1 cellular context compared by ENCODE assay signal in the genomic region with DNA sequence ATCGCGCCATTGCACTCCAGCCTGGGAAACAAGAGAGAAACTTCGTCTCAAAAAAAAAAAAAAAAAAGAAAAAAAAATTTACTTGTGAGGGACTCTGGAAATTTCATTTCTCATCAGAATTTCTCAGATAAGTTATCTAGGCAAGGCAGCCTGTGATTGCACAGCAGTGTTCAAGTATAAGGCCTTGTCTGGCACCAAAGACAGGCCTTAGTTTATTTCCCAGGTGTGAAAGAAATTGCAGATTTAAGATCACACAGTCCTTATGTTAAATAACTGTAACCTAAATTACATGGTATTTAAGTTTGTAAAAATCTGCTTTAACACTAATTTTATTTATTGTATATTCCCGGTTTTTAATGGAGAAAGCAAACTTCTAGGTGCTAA.
TF ChIP-seq lines count a peak whose summit lies in the region.

No MANE protein-coding gene starts in this region.

TF ChIP-seq in H1, 55 proteins besides CTCF, POLR2A, EP300 and RAD21:
- TF ChIP-seq, protein P1, sequence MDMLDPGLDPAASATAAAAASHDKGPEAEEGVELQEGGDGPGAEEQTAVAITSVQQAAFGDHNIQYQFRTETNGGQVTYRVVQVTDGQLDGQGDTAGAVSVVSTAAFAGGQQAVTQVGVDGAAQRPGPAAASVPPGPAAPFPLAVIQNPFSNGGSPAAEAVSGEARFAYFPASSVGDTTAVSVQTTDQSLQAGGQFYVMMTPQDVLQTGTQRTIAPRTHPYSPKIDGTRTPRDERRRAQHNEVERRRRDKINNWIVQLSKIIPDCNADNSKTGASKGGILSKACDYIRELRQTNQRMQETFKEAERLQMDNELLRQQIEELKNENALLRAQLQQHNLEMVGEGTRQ (IDR thresholded peaks at IDR 0.05; ENCODE audit: low read length): no peak
- TF ChIP-seq SP2 (IDR thresholded peaks at IDR 0.05; ENCODE audit: low read length): no peak
- TF ChIP-seq CHD2 (IDR thresholded peaks at IDR 0.05; ENCODE audit: low read length): no peak
- TF ChIP-seq SUZ12 (IDR thresholded peaks at IDR 0.05; ENCODE audit: low read length): no peak
- TF ChIP-seq TAF7 (optimal IDR thresholded peaks at IDR 0.05; ENCODE audit: borderline replicate concordance, low read depth, low read length): no peak
- no peak for TF ChIP-seq BACH1 (IDR thresholded peaks at IDR 0.05; ENCODE audit: low read length)
- TF ChIP-seq CHD1 (IDR thresholded peaks at IDR 0.05; ENCODE audit: low read depth, low read length): no peak
- TF ChIP-seq SP4 (IDR thresholded peaks at IDR 0.05; ENCODE audit: low read length): no peak
- no peak for TF ChIP-seq ASH2L (IDR thresholded peaks at IDR 0.05; ENCODE audit: low read length)
- no peak for TF ChIP-seq RFX5 (IDR thresholded peaks at IDR 0.05; ENCODE audit: borderline replicate concordance, low read depth, low read length)
- no peak for TF ChIP-seq TEAD4 (IDR thresholded peaks at IDR 0.05; ENCODE audit: low read depth, low read length)
- TF ChIP-seq, protein P2, sequence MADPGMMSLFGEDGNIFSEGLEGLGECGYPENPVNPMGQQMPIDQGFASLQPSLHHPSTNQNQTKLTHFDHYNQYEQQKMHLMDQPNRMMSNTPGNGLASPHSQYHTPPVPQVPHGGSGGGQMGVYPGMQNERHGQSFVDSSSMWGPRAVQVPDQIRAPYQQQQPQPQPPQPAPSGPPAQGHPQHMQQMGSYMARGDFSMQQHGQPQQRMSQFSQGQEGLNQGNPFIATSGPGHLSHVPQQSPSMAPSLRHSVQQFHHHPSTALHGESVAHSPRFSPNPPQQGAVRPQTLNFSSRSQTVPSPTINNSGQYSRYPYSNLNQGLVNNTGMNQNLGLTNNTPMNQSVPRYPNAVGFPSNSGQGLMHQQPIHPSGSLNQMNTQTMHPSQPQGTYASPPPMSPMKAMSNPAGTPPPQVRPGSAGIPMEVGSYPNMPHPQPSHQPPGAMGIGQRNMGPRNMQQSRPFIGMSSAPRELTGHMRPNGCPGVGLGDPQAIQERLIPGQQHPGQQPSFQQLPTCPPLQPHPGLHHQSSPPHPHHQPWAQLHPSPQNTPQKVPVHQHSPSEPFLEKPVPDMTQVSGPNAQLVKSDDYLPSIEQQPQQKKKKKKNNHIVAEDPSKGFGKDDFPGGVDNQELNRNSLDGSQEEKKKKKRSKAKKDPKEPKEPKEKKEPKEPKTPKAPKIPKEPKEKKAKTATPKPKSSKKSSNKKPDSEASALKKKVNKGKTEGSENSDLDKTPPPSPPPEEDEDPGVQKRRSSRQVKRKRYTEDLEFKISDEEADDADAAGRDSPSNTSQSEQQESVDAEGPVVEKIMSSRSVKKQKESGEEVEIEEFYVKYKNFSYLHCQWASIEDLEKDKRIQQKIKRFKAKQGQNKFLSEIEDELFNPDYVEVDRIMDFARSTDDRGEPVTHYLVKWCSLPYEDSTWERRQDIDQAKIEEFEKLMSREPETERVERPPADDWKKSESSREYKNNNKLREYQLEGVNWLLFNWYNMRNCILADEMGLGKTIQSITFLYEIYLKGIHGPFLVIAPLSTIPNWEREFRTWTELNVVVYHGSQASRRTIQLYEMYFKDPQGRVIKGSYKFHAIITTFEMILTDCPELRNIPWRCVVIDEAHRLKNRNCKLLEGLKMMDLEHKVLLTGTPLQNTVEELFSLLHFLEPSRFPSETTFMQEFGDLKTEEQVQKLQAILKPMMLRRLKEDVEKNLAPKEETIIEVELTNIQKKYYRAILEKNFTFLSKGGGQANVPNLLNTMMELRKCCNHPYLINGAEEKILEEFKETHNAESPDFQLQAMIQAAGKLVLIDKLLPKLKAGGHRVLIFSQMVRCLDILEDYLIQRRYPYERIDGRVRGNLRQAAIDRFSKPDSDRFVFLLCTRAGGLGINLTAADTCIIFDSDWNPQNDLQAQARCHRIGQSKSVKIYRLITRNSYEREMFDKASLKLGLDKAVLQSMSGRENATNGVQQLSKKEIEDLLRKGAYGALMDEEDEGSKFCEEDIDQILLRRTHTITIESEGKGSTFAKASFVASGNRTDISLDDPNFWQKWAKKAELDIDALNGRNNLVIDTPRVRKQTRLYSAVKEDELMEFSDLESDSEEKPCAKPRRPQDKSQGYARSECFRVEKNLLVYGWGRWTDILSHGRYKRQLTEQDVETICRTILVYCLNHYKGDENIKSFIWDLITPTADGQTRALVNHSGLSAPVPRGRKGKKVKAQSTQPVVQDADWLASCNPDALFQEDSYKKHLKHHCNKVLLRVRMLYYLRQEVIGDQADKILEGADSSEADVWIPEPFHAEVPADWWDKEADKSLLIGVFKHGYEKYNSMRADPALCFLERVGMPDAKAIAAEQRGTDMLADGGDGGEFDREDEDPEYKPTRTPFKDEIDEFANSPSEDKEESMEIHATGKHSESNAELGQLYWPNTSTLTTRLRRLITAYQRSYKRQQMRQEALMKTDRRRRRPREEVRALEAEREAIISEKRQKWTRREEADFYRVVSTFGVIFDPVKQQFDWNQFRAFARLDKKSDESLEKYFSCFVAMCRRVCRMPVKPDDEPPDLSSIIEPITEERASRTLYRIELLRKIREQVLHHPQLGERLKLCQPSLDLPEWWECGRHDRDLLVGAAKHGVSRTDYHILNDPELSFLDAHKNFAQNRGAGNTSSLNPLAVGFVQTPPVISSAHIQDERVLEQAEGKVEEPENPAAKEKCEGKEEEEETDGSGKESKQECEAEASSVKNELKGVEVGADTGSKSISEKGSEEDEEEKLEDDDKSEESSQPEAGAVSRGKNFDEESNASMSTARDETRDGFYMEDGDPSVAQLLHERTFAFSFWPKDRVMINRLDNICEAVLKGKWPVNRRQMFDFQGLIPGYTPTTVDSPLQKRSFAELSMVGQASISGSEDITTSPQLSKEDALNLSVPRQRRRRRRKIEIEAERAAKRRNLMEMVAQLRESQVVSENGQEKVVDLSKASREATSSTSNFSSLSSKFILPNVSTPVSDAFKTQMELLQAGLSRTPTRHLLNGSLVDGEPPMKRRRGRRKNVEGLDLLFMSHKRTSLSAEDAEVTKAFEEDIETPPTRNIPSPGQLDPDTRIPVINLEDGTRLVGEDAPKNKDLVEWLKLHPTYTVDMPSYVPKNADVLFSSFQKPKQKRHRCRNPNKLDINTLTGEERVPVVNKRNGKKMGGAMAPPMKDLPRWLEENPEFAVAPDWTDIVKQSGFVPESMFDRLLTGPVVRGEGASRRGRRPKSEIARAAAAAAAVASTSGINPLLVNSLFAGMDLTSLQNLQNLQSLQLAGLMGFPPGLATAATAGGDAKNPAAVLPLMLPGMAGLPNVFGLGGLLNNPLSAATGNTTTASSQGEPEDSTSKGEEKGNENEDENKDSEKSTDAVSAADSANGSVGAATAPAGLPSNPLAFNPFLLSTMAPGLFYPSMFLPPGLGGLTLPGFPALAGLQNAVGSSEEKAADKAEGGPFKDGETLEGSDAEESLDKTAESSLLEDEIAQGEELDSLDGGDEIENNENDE (IDR thresholded peaks at IDR 0.05; ENCODE audit: insufficient replicate concordance, low read length): no peak
TF ChIP-seq in H1: peak in this region for 0.
